28 cellular contexts compared by ENCODE assay signal in the genomic region with DNA sequence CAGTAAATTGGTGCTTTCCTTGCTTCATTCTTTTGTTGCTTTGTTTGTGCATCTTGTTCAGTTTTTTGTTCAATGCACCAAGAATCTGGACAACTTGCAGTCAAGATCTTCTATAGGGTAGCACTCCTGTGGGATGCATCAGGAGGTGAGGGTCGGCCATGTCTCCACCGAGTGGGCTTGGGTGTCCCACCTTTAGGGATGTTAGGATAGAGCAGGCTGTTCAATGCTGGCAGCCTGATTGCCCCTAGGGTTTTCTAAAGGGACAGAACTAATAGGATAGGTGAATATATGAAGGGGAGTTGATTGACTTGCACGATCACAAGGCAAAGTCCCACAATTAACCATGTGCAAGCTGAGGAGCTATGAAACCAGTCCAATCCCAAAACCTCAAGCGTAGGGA.
"Had no signal": no experiment of that assay in that cellular context is flagged by ENCODE, and none has a peak within 500 bp of the region (broad histone marks: within the 10 kb centered on the region; RNA-seq: fewer than 3 reads in every experiment).

No MANE protein-coding gene starts in this region.

- H3K4me3 Mint-ChIP-seq: effector memory CD8-positive, alpha-beta T cell; memory B cell; natural killer cell treated with Interleukin-12 subunit alpha and Interleukin-12 subunit beta and Interleukin-15 and Interleukin-18, amount 100 ng/mL, for 72 hours; neural progenitor cell; stimulated activated naive B cell treated with anti-CD40 and anti-IgM and Interleukin-4, amounts not matched to agents 10 μg/mL and 1 μg/mL and 100 μg/mL, for 72 hours; stimulated activated naive CD8-positive, alpha-beta T cell treated with anti-CD3 and anti-CD28 coated beads, Interleukin-15, amount 100 ng/mL, for 72 hours had no signal

- FAIRE-seq: endothelial cell of umbilical vein, islet of Langerhans, pancreas had no signal

- H3K4me1 Mint-ChIP-seq: neural progenitor cell had no signal

- H3K27ac ChIP-seq: cardiac muscle cell, left lung, lower lobe of right lung, neural progenitor cell, pancreas, prostate gland, right lobe of liver, spleen, thoracic aorta, transverse colon, uterus had no signal

- ATAC-seq: effector memory CD8-positive, alpha-beta T cell; left lung; lower lobe of right lung; natural killer cell treated with Interleukin-12 subunit alpha and Interleukin-12 subunit beta and Interleukin-15 and Interleukin-18, amount 100 ng/mL, for 72 hours; pancreas; right lobe of liver; stimulated activated naive B cell treated with anti-CD40 and anti-IgM and Interleukin-4, amounts not matched to agents 10 μg/mL and 1 μg/mL and 100 μg/mL, for 72 hours; stimulated activated naive CD8-positive, alpha-beta T cell treated with anti-CD3 and anti-CD28 coated beads, Interleukin-15, amount 100 ng/mL, for 72 hours had no signal

- DNase-seq: cerebellar nuclear complex; cortex of kidney; effector memory CD8-positive, alpha-beta T cell; foreskin melanocyte; hippocampal formation; left lung; lower lobe of right lung; midbrain; nucleus accumbens; pancreas; spleen; stimulated activated CD4-positive, alpha-beta T cell treated with anti-CD3 and anti-CD28 coated beads, Interleukin-15, amount 100 ng/mL, for 24 hours; stimulated activated CD4-positive, alpha-beta T cell treated with anti-CD3 and anti-CD28 coated beads, Interleukin-1b, Interleukin-23, amount 100 ng/mL, for 48 hours; stimulated activated CD4-positive, alpha-beta T cell treated with anti-CD3 and anti-CD28 coated beads, Interleukin-4, amount 100 ng/mL, for 24 hours; stimulated activated naive B cell treated with anti-CD40 and anti-IgM and Interleukin-4, amounts not matched to agents 10 μg/mL and 1 μg/mL and 100 μg/mL, for 72 hours; stimulated activated naive CD8-positive, alpha-beta T cell treated with anti-CD3 and anti-CD28 coated beads, Interleukin-15, amount 100 ng/mL, for 72 hours; substantia nigra; transverse colon; uterus had no signal

- H3K4me3 ChIP-seq: cardiac muscle cell, left lung, lower lobe of right lung, neural progenitor cell, pancreas, prostate gland, right lobe of liver, spleen, thoracic aorta, transverse colon, uterus had no signal

- H3K27ac Mint-ChIP-seq: effector memory CD8-positive, alpha-beta T cell; memory B cell; natural killer cell treated with Interleukin-12 subunit alpha and Interleukin-12 subunit beta and Interleukin-15 and Interleukin-18, amount 100 ng/mL, for 72 hours; neural progenitor cell; stimulated activated naive B cell treated with anti-CD40 and anti-IgM and Interleukin-4, amounts not matched to agents 10 μg/mL and 1 μg/mL and 100 μg/mL, for 72 hours; stimulated activated naive CD8-positive, alpha-beta T cell treated with anti-CD3 and anti-CD28 coated beads, Interleukin-15, amount 100 ng/mL, for 72 hours had no signal
